In genomic region chr1:155451199-155451598, GRCh38 we compare ENCODE assay signal across 22 cellular contexts.
"Had no signal": no experiment of that assay in that cellular context is flagged by ENCODE, and none has a peak within 500 bp of the region (broad histone marks: within the 10 kb centered on the region; RNA-seq: fewer than 3 reads in every experiment).

No MANE protein-coding gene starts in this region.

- DNase-seq: dermis blood vessel endothelial cell; dorsolateral prefrontal cortex; effector CD4-positive, alpha-beta T cell; effector memory CD4-positive, alpha-beta T cell; foreskin keratinocyte; heart left ventricle; hippocampal formation; left cardiac atrium; left lung; left ventricle myocardium superior; lower lobe of right lung; mesenchymal stem cell; midbrain; naive thymus-derived CD4-positive, alpha-beta T cell had no signal

- H3K27me3 ChIP-seq: dorsolateral prefrontal cortex, esophagus muscularis mucosa, foreskin keratinocyte, gastroesophageal sphincter, heart left ventricle, left lung had no signal

- FAIRE-seq: colon, endothelial cell of umbilical vein, frontal cortex, islet of Langerhans, keratinocyte had no signal

- H3K9me3 ChIP-seq: esophagus muscularis mucosa, gastroesophageal sphincter, heart left ventricle, left lung, lower lobe of right lung had no signal

- H3K4me3 ChIP-seq: coronary artery, dorsolateral prefrontal cortex, esophagus muscularis mucosa, gastroesophageal sphincter, heart left ventricle, left lung, lower lobe of right lung had no signal

- H3K4me1 ChIP-seq: foreskin keratinocyte, lower lobe of right lung had no signal

- ATAC-seq: foreskin keratinocyte; gastroesophageal sphincter; heart left ventricle; left cardiac atrium; left lung; left ventricle myocardium superior; lower lobe of right lung; naive thymus-derived CD4-positive, alpha-beta T cell had no signal

- H3K27ac ChIP-seq: coronary artery, dorsolateral prefrontal cortex, esophagus muscularis mucosa, foreskin keratinocyte, gastroesophageal sphincter, heart left ventricle, left lung, lower lobe of right lung had no signal
